Comparison of ENCODE assay signal across 24 cellular contexts in the genomic region with DNA sequence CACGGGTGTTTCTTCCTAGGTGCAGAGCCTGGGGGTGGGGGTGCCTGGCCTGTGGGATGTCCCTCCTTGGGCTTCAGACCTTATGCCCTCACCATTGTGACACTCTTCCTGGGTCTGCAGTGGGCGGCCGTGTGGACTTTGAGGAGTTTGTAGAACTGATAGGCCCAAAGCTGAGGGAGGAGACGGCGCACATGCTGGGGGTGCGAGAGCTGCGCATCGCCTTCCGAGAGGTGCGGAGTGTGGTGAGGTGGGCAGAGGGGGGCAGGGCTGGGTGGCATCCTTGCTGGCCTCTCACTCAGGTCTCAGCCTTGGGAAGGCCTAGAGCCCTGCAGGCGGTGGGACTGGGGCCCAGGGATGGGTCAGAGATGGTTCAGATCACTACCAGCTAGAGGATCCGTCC. TPM values are rescaled to one million over a fixed set of nuclear protein-coding genes. Genes with fewer than 3 reads are reported as not detected.
DNase-seq lines count a peak whose midpoint lies in the region; ATAC-seq and TF ChIP-seq lines count a peak whose summit lies in the region.
"Had no signal": no experiment of that assay in that cellular context is flagged by ENCODE, and none has a peak within 500 bp of the region (broad histone marks: within the 10 kb centered on the region; RNA-seq: fewer than 3 reads in every experiment).

No MANE protein-coding gene starts in this region.

- H3K4me2 ChIP-seq in mesenchymal stem cell (ENCODE audit: low read length, poor library complexity, severe bottlenecking): no peak overlapping the region

- H3K27ac Mint-ChIP-seq in progenitor cell of endocrine pancreas: peak overlapping the region; percentile 52

- no peak overlapping the region for H2BK5ac ChIP-seq in mesenchymal stem cell (ENCODE audit: low read depth, low read length, poor library complexity, severe bottlenecking)

- H3K23ac ChIP-seq in mesenchymal stem cell (ENCODE audit: low read length in 2 of 2): no peak overlapping the region

- TF ChIP-seq CTCF in progenitor cell of endocrine pancreas (IDR thresholded peaks at IDR 0.05; ENCODE audit: unreplicated experiment): no peak
- TF ChIP-seq CTCF in esophagus muscularis mucosa (IDR thresholded peaks at IDR 0.05): no peak

- WGBS in mesenchymal stem cell: 95% methylated on average over 12 of the region's 12 CpGs
- 95% methylated on average over 12 of the region's 12 CpGs for WGBS in esophagus muscularis mucosa

- H3K4me1 Mint-ChIP-seq in progenitor cell of endocrine pancreas (ENCODE audit: low read depth): no peaks in the 10 kb centered on the region

- DNase-seq in Right ventricle myocardium superior (peak; percentile 26), left cardiac atrium (no peak), mesenchymal stem cell (no peak), progenitor cell of endocrine pancreas (ENCODE audit: low spot score, unreplicated experiment) (no peak), esophagus muscularis mucosa (ENCODE audit: extremely low spot score) (no peak)
- DNase-seq in stimulated activated CD4-positive, alpha-beta T cell treated with anti-CD3 and anti-CD28 coated beads, Interleukin-12 subunit alpha, Interleukin-12 subunit beta, amount 100 ng/mL, for 4 hours: no peak
- no peak for DNase-seq in activated T-cell treated with anti-CD3 and anti-CD28 coated beads, Interleukin-2, amount 50 U/mL, for 1 hour
- DNase-seq: BE2C; CD8-positive, alpha-beta memory T cell; DMS 273 treated with DMSO at 0.1 percent for 48 hours; DMS79; EL; GF-D8; NCI-H1092 treated with DMSO at 0.1 percent for 48 hours; NCI-H1436; NCI-H187; NCI-H446; NCI-H524 treated with DMSO at 0.1 percent for 48 hours; NCI-H774 had no signal

- H2AFZ ChIP-seq in mesenchymal stem cell (ENCODE audit: low read depth, low read length): no peak overlapping the region

- H3K9ac ChIP-seq in mesenchymal stem cell (ENCODE audit: low read length): no peak overlapping the region

- ATAC-seq in Right ventricle myocardium superior (ENCODE audit: poor library complexity) (no peak), left cardiac atrium (no peak)
- ATAC-seq: HCT116 had no signal

- H3K4ac ChIP-seq in mesenchymal stem cell (ENCODE audit: low read depth in 1 of 2, low read length in 2 of 2): no peak overlapping the region

- no peak for TF ChIP-seq EP300 in esophagus muscularis mucosa (IDR thresholded peaks at IDR 0.05)

- intact Hi-C loops in Right ventricle myocardium superior (cut with DNase I): no loop called here
- intact Hi-C loops in left cardiac atrium (cut with DNase I): no loop called here
- intact Hi-C loops in esophagus muscularis mucosa (cut with DNase I): no loop called here

- H3K27ac ChIP-seq in mesenchymal stem cell (ENCODE audit: low read length, poor library complexity, severe bottlenecking) (no peak overlapping the region), esophagus muscularis mucosa (replicated peaks in 1 of 4) (no peak overlapping the region)
- H3K27ac ChIP-seq: 22Rv1, HL-60 had no signal

- H3K27me3 ChIP-seq in mesenchymal stem cell (ENCODE audit: control insufficient read depth in 1 of 2, insufficient read depth in 1 of 2, low read length in 2 of 2) (peaks cover 0 to 25% of the 10 kb centered on the region in 2 experiments), esophagus muscularis mucosa (no peaks in the 10 kb centered on the region)
- H3K27me3 ChIP-seq: BE2C had no signal

- no peak for TF ChIP-seq POLR2A in esophagus muscularis mucosa (IDR thresholded peaks at IDR 0.05; ENCODE audit: low read depth)

- peaks cover 4% of the 10 kb centered on the region for H3K27me3 Mint-ChIP-seq in progenitor cell of endocrine pancreas

- H2BK12ac ChIP-seq in mesenchymal stem cell (ENCODE audit: low read length in 2 of 2): no peak overlapping the region

- H4K8ac ChIP-seq in mesenchymal stem cell (ENCODE audit: low read length): no peak overlapping the region

- no peak overlapping the region for H3K4me3 Mint-ChIP-seq in progenitor cell of endocrine pancreas (ENCODE audit: low read depth)
- H3K4me3 Mint-ChIP-seq: CD14-positive monocyte had no signal

- H3K9me3 ChIP-seq in mesenchymal stem cell (ENCODE audit: control insufficient read depth, low read length): no peaks in the 10 kb centered on the region
- H3K9me3 ChIP-seq in esophagus muscularis mucosa: no peaks in the 10 kb centered on the region
- H3K9me3 ChIP-seq: BE2C had no signal

- H3K36me3 ChIP-seq in mesenchymal stem cell (ENCODE audit: control insufficient read depth in 1 of 2, insufficient read depth in 2 of 2, low read depth in 1 of 2, low read length in 2 of 2) (peaks cover 0 to 3% of the 10 kb centered on the region in 2 experiments), esophagus muscularis mucosa (no peaks in the 10 kb centered on the region)
- H3K36me3 ChIP-seq: BE2C had no signal

- no peak overlapping the region for H2AK5ac ChIP-seq in mesenchymal stem cell (ENCODE audit: low read length, severe bottlenecking)

- no peak overlapping the region for H3K14ac ChIP-seq in mesenchymal stem cell (ENCODE audit: low read length in 2 of 2)

- no peak overlapping the region for H2BK120ac ChIP-seq in mesenchymal stem cell (ENCODE audit: low read depth, low read length)

- no peaks in the 10 kb centered on the region for H3K9me3 Mint-ChIP-seq in progenitor cell of endocrine pancreas (ENCODE audit: low read depth)
- H3K9me3 Mint-ChIP-seq: CD14-positive monocyte; CD8-positive, alpha-beta memory T cell had no signal

- peak overlapping the region; percentile 20 for H4K91ac ChIP-seq in mesenchymal stem cell (ENCODE audit: low read length)

- H3K4me3 ChIP-seq in mesenchymal stem cell (ENCODE audit: insufficient read depth in 1 of 2, low read depth in 1 of 2, low read length in 2 of 2) (no peak overlapping the region), esophagus muscularis mucosa (no peak overlapping the region)

- H3K18ac ChIP-seq in mesenchymal stem cell (ENCODE audit: low read depth in 1 of 2, low read length in 2 of 2): no peak overlapping the region

- no peaks in the 10 kb centered on the region for H3K36me3 Mint-ChIP-seq in progenitor cell of endocrine pancreas (ENCODE audit: insufficient read depth)
- H3K36me3 Mint-ChIP-seq: CD14-positive monocyte; CD8-positive, alpha-beta memory T cell had no signal

- no peaks in the 10 kb centered on the region for H3K79me1 ChIP-seq in mesenchymal stem cell (replicated peaks; ENCODE audit: low read length, poor library complexity, severe bottlenecking)

- no peak overlapping the region for H2BK15ac ChIP-seq in mesenchymal stem cell (ENCODE audit: low read depth, poor library complexity, severe bottlenecking)

- peaks cover 3% of the 10 kb centered on the region for H3K4me1 ChIP-seq in mesenchymal stem cell (ENCODE audit: control insufficient read depth, insufficient read depth, low read depth, low read length)
- H3K4me1 ChIP-seq in esophagus muscularis mucosa: no peaks in the 10 kb centered on the region
- H3K4me1 ChIP-seq: BE2C had no signal

RNA-seq across cellular contexts. Expression of a gene that starts 2.3 kb away (rescaled TPM):
- 0.75 TPM for total RNA-seq in Right ventricle myocardium superior
- 1 to 10 TPM; 1.2 to 1.3 TPM for total RNA-seq in left cardiac atrium
- not detected for polyA plus RNA-seq in mesenchymal stem cell (2013, experiment 1 of 2)
- not detected for polyA plus RNA-seq in mesenchymal stem cell (2013, experiment 2 of 2)
- total RNA-seq in progenitor cell of endocrine pancreas: 0.18 TPM in 1 of 2 replicates, not detected in the other
- 1 to 10 TPM in 2 of 4 donors, under 1 TPM in 2; 0.50 to 2.9 (median 1.5) TPM for total RNA-seq in esophagus muscularis mucosa
- total RNA-seq: H1 had no signal
- polyA plus RNA-seq: H1 had no signal

RNA-seq across cellular contexts. Expression of a gene that starts 4.9 kb away (rescaled TPM):
- not detected for total RNA-seq in Right ventricle myocardium superior
- not detected for total RNA-seq in left cardiac atrium
- polyA plus RNA-seq in mesenchymal stem cell (2013, experiment 1 of 2): not detected
- not detected for polyA plus RNA-seq in mesenchymal stem cell (2013, experiment 2 of 2)
- total RNA-seq in progenitor cell of endocrine pancreas: not detected in 2 replicates
- total RNA-seq in esophagus muscularis mucosa: not detected
- total RNA-seq: CD8-positive, alpha-beta memory T cell; H1 had no signal
- polyA plus RNA-seq: CD14-positive monocyte, H1 had no signal

RNA-seq across cellular contexts. Expression of a gene that starts 11.6 kb away (rescaled TPM):
- total RNA-seq in Right ventricle myocardium superior (82.9 TPM), left cardiac atrium (10 to 100 TPM; 50.5 to 58.1 TPM), progenitor cell of endocrine pancreas (63.3 and 68.6 TPM in 2 replicates), esophagus muscularis mucosa (10 to 100 TPM; 36.1 to 48.7 (median 46.2) TPM)
- 32.7 TPM for polyA plus RNA-seq in mesenchymal stem cell (2013, experiment 1 of 2)
- polyA plus RNA-seq in mesenchymal stem cell (2013, experiment 2 of 2): 29.2 TPM

RNA-seq across cellular contexts. Expression of a gene that starts 14.2 kb away (rescaled TPM):
- total RNA-seq in Right ventricle myocardium superior (27.1 TPM), left cardiac atrium (10 to 100 TPM; 35.4 to 40.7 TPM), progenitor cell of endocrine pancreas (86.7 and 90.5 TPM in 2 replicates), esophagus muscularis mucosa (10 to 100 TPM; 48.6 to 87.1 (median 70.7) TPM)
- polyA plus RNA-seq in mesenchymal stem cell (2013, experiment 1 of 2): 109 TPM
- 101 TPM for polyA plus RNA-seq in mesenchymal stem cell (2013, experiment 2 of 2)

RNA-seq across cellular contexts. Expression of a gene that starts 20.0 kb away (rescaled TPM):
- total RNA-seq in Right ventricle myocardium superior (1.0 TPM), left cardiac atrium (1 to 10 TPM; 1.8 to 4.7 TPM), progenitor cell of endocrine pancreas (0.73 and 2.3 TPM in 2 replicates), esophagus muscularis mucosa (1 to 10 TPM; 2.4 to 8.9 (median 3.6) TPM)
- 0.10 TPM for polyA plus RNA-seq in mesenchymal stem cell (2013, experiment 1 of 2)
- 0.11 TPM for polyA plus RNA-seq in mesenchymal stem cell (2013, experiment 2 of 2)
